In the genomic region with DNA sequence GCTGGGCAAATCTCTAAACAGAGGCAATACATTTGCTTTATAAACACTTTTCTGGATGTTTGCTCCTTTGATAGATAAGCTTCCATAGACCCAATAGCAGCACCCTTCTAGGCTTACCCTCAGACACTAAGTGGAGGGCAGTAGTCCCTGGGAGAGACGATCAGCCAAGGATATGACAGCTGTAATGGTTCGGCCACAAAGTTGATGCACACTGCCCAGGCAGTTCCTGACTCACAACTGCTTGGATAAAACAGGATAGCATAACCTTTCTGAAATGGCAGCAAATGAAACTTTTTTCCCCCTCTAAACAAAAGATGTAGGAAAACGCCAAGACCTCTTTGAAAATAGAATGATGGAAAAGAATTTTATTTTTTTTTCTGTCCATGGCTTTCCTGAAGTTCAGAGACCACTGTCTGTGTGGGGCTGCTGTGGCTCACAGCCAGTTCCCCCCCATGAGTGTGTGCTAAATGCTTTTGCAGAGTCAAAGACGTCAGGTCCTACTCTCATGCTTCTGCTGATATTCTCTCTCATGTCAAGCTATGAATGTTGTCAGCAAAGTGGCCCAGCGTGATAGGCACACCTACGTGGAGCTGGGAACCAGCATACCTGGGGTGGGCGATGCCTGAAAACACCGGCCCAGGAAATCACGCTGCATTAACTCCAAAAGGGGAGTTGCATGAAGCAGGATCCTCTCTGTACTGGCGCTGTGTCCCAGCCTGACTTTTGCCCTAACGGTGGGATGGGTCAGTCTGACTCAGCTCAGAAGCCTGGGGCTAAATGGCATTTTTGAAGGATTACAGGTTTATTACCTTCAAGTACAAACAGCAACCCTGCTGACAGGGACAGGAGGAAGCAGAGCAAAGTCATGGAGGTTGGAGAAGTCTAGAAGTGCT, we compare ENCODE assay signal across 10 cellular contexts. TPM values are rescaled to one million over a fixed set of nuclear protein-coding genes. Genes with fewer than 3 reads are reported as not detected.
DNase-seq lines count a peak whose midpoint lies in the region; ATAC-seq and TF ChIP-seq lines count a peak whose summit lies in the region.
"Had no signal": no experiment of that assay in that cellular context is flagged by ENCODE, and none has a peak within 500 bp of the region (broad histone marks: within the 10 kb centered on the region; RNA-seq: fewer than 3 reads in every experiment).

No MANE protein-coding gene starts in this region.

- H3K36me3 Mint-ChIP-seq in MCF 10A (ENCODE audit: insufficient read depth, unreplicated experiment), result peaks cover 29% of the 10 kb centered on the region

- peak; percentile 60 to 89 (median 76) for ATAC-seq in right lobe of liver
- ATAC-seq in GM19023 (IDR thresholded peaks at IDR 0.05; ENCODE audit: unreplicated experiment), result no peak
- ATAC-seq: stimulated activated naive CD8-positive, alpha-beta T cell treated with anti-CD3 and anti-CD28 coated beads, Interleukin-15, Interleukin-2, amounts not matched to agents 100 U/mL and 50 U/mL, for 24 hours had no signal

- H3K27ac Mint-ChIP-seq in MCF 10A (ENCODE audit: low read depth, unreplicated experiment), result peak overlapping the region; percentile 92

- TF ChIP-seq POLR2A in right lobe of liver (IDR thresholded peaks at IDR 0.05) (no peak), tibial nerve (IDR thresholded peaks at IDR 0.05) (no peak)

- H3K9me3 ChIP-seq in right lobe of liver (no peaks in the 10 kb centered on the region), tibial nerve (no peaks in the 10 kb centered on the region)

- peak overlapping the region; percentile 50 for H3K4me3 Mint-ChIP-seq in MCF 10A (ENCODE audit: unreplicated experiment)
- H3K4me3 Mint-ChIP-seq: neural crest cell had no signal

- POLR2A ChIA-PET in MCF 10A (lab: Yijun Ruan, JAX), result interaction anchor here (0.6 to 5.3 kb wide), 32 partner anchors 9 to 520 kb away, joined by 3 to 56 read pairs (median 4); partner anchors contain the start of genes BYSL, C6orf132, GUCA1B and MED20

- TF ChIP-seq EP300 in tibial nerve (IDR thresholded peaks at IDR 0.05), result no peak

- no peak overlapping the region for H3K27ac ChIP-seq in right lobe of liver
- no peak overlapping the region for H3K27ac ChIP-seq in tibial nerve

- in situ Hi-C loops in ACHN (cut with HindIII; ENCODE audit: low pct_ligation_motif_present, low pct_unique_long_range_greater_than_20kb, low sequenced_read_pairs), result no loop called here

- H3K9me3 Mint-ChIP-seq in MCF 10A (ENCODE audit: unreplicated experiment), result no peaks in the 10 kb centered on the region
- H3K9me3 Mint-ChIP-seq: neural crest cell had no signal

- BruUV-seq in MCF 10A (replicated peaks; lab: Mats Ljungman, UMichigan), result no TSS peak

- intact Hi-C loops in MCF 10A (cut with micrococcal nuclease), result loop anchor here (5.0 kb wide), 1 partner anchor 176 kb away; no protein-coding TSS in a partner anchor
- intact Hi-C loops in right lobe of liver (cut with DNase I), result loop anchor here in 1 of 2 donors (10.0 kb wide), 1 partner anchor 62 kb away; no protein-coding TSS in a partner anchor

- TF ChIP-seq CTCF in MCF 10A (IDR thresholded peaks at IDR 0.05; ENCODE audit: unreplicated experiment) (no peak), right lobe of liver (IDR thresholded peaks at IDR 0.05) (no peak), tibial nerve (IDR thresholded peaks at IDR 0.05) (no peak)

- H3K36me3 ChIP-seq in right lobe of liver (no peaks in the 10 kb centered on the region), tibial nerve (peaks cover 0 to 43% (median 0%) of the 10 kb centered on the region in 3 donors)

- H3K4me1 ChIP-seq in right lobe of liver, result peaks cover 0 to 9% (median 0%) of the 10 kb centered on the region in 4 donors
- H3K4me1 ChIP-seq in tibial nerve, result no peaks in the 10 kb centered on the region

- no peak overlapping the region for H3K4me3 ChIP-seq in right lobe of liver
- H3K4me3 ChIP-seq in tibial nerve, result no peak overlapping the region

- 56% methylated on average over 6 of the region's 11 CpGs for WGBS in right lobe of liver (ENCODE audit: insufficient coverage, low coverage, low lambda C conversion rate, missing lambda C conversion rate)
- 59 to 67% methylated on average over 11 of the region's 11 CpGs for WGBS in tibial nerve, 2 donors

- CTCF ChIA-PET in MCF 10A (lab: Yijun Ruan, JAX), result interaction anchor here (0.5 to 4.3 kb wide), 13 partner anchors 9 to 339 kb away, joined by 3 to 19 read pairs (median 4); partner anchors contain the start of gene MRPS10

- peak; percentile 87 for DNase-seq in ACHN
- DNase-seq in HuH-7 (ENCODE audit: low spot score), result peak; percentile 75
- peak; percentile 94 for DNase-seq in MCF 10A (ENCODE audit: unreplicated experiment)
- DNase-seq in right lobe of liver, result peak in 1 of 3 donors; percentile 36
- no peak for DNase-seq in hypothalamus (lab: John Stamatoyannopoulos, UW)
- no peak for DNase-seq in activated naive CD4-positive, alpha-beta T cell treated with Interleukin-2 at 50 U/mL for 16 hours
- DNase-seq in tibial nerve (ENCODE audit: low spot score in 2 of 2), result no peak
- DNase-seq: stimulated activated naive CD8-positive, alpha-beta T cell treated with anti-CD3 and anti-CD28 coated beads, Interleukin-15, Interleukin-2, amounts not matched to agents 100 U/mL and 50 U/mL, for 24 hours had no signal

- peaks cover 52% of the 10 kb centered on the region for H3K4me1 Mint-ChIP-seq in MCF 10A (ENCODE audit: insufficient read depth, unreplicated experiment)
- H3K4me1 Mint-ChIP-seq: neural crest cell had no signal

- H3K27me3 ChIP-seq in right lobe of liver (no peaks in the 10 kb centered on the region), tibial nerve (no peaks in the 10 kb centered on the region)

- H3K27me3 Mint-ChIP-seq in MCF 10A (ENCODE audit: insufficient read depth, unreplicated experiment), result no peaks in the 10 kb centered on the region

RNA-seq across cellular contexts. Expression of gene MRPS10, which starts 8.8 kb away (rescaled TPM):
- total RNA-seq in MCF 10A (2022) (62.9 and 67.3 TPM in 2 replicates), right lobe of liver (10 to 100 TPM; 17.7 to 35.3 (median 20.1) TPM), tibial nerve (10 to 100 TPM; 20.7 to 30.6 (median 23.6) TPM)

RNA-seq across cellular contexts. Expression of gene GUCA1B, which starts 31.7 kb away (rescaled TPM):
- total RNA-seq in MCF 10A (2022) (0.93 and 1.2 TPM in 2 replicates), right lobe of liver (under 1 TPM in 5 of 6 experiments, not detected in 1; 0.25 to 0.93 (median 0.68) TPM), tibial nerve (1 to 10 TPM in 3 of 4 donors, not detected in 1; 4.4 to 7.5 (median 4.6) TPM)

RNA-seq across cellular contexts. Expression of gene GUCA1A, which starts 53.3 kb away (rescaled TPM):
- not detected in 2 replicates for total RNA-seq in MCF 10A (2022)
- total RNA-seq in right lobe of liver, result not detected
- total RNA-seq in tibial nerve, result not detected

Comparison
In these comparisons a context has a peak if more than half of its experiments do, and no peak if none do; other contexts are left out.
1. DNase-seq: peak in ACHN (single experiment), HuH-7 (single experiment) and MCF 10A (single experiment); none in hypothalamus (0 of 51), activated naive CD4-positive, alpha-beta T cell treated with Interleukin-2 at 50 U/mL for 16 hours (single experiment) and tibial nerve (0 of 2).